ENCODE assay signal across 14 cellular contexts in genomic region chr12:132740652-132741051, GRCh38.
"Had no signal": no experiment of that assay in that cellular context is flagged by ENCODE, and none has a peak within 500 bp of the region (broad histone marks: within the 10 kb centered on the region; RNA-seq: fewer than 3 reads in every experiment).

No MANE protein-coding gene starts in this region.

- H3K4me2 ChIP-seq: smooth muscle cell had no signal

- H3K9me3 ChIP-seq: psoas muscle, right lobe of liver, thyroid gland had no signal

- H3K4me3 ChIP-seq: psoas muscle, right lobe of liver, smooth muscle cell, thyroid gland had no signal

- DNase-seq: activated CD4-positive, alpha-beta T cell treated with anti-CD3 and anti-CD28 coated beads, Interleukin-2, amount 10 ng/mL, durations not matched to agents 24 days and 14 days; activated CD8-positive, alpha-beta memory T cell treated with anti-CD3 and anti-CD28 coated beads, Interleukin-2, amount 50 U/mL, for 4 hours; activated naive CD4-positive, alpha-beta T cell treated with anti-CD3 and anti-CD28 coated beads for 36 hours; activated T-cell treated with anti-CD3 and anti-CD28 coated beads, Interleukin-2, amount 50 U/mL, for 4 hours; effector CD8-positive, alpha-beta T cell; hippocampal formation; mammary epithelial cell; psoas muscle; stimulated activated CD4-positive, alpha-beta T cell treated with anti-CD3 and anti-CD28 coated beads, Interleukin-4, amount 100 ng/mL, for 4 hours; stimulated activated naive CD4-positive, alpha-beta T cell treated with Interleukin-2 at 50 U/mL for 16 hours; thyroid gland had no signal

- H3K27me3 Mint-ChIP-seq: activated CD4-positive, alpha-beta T cell treated with anti-CD3 and anti-CD28 coated beads, Interleukin-2, amount 10 ng/mL, durations not matched to agents 24 days and 14 days; dendritic cell treated with granulocyte-macrophage colony-stimulating factor and Interleukin-4, amounts not matched to agents 40 ng/mL and 50 ng/mL, for 4 days had no signal

- H3K27ac Mint-ChIP-seq: activated CD4-positive, alpha-beta T cell treated with anti-CD3 and anti-CD28 coated beads, Interleukin-2, amount 10 ng/mL, durations not matched to agents 24 days and 14 days; activated naive CD4-positive, alpha-beta T cell treated with anti-CD3 and anti-CD28 coated beads for 36 hours; dendritic cell treated with granulocyte-macrophage colony-stimulating factor and Interleukin-4, amounts not matched to agents 40 ng/mL and 50 ng/mL, for 4 days had no signal

- H3K9me3 Mint-ChIP-seq: activated naive CD4-positive, alpha-beta T cell treated with anti-CD3 and anti-CD28 coated beads for 36 hours; activated T-cell treated with anti-CD3 and anti-CD28 coated beads, Interleukin-2, amount 50 U/mL, for 4 hours; dendritic cell treated with granulocyte-macrophage colony-stimulating factor and Interleukin-4, amounts not matched to agents 40 ng/mL and 50 ng/mL, for 4 days had no signal

- H3K4me1 ChIP-seq: psoas muscle, right lobe of liver, thyroid gland had no signal

- H3K27me3 ChIP-seq: right lobe of liver, thyroid gland had no signal

- ATAC-seq: activated T-cell treated with anti-CD3 and anti-CD28 coated beads, Interleukin-2, amount 50 U/mL, for 4 hours; psoas muscle; right lobe of liver had no signal

- H3K4me3 Mint-ChIP-seq: activated CD4-positive, alpha-beta T cell treated with anti-CD3 and anti-CD28 coated beads, Interleukin-2, amount 10 ng/mL, durations not matched to agents 24 days and 14 days; activated naive CD4-positive, alpha-beta T cell treated with anti-CD3 and anti-CD28 coated beads for 36 hours; activated T-cell treated with anti-CD3 and anti-CD28 coated beads, Interleukin-2, amount 50 U/mL, for 4 hours; dendritic cell treated with granulocyte-macrophage colony-stimulating factor and Interleukin-4, amounts not matched to agents 40 ng/mL and 50 ng/mL, for 4 days had no signal

- H3K27ac ChIP-seq: psoas muscle, right lobe of liver, thyroid gland had no signal
